Comparison of ENCODE assay signal across 21 cellular contexts in the genomic region with DNA sequence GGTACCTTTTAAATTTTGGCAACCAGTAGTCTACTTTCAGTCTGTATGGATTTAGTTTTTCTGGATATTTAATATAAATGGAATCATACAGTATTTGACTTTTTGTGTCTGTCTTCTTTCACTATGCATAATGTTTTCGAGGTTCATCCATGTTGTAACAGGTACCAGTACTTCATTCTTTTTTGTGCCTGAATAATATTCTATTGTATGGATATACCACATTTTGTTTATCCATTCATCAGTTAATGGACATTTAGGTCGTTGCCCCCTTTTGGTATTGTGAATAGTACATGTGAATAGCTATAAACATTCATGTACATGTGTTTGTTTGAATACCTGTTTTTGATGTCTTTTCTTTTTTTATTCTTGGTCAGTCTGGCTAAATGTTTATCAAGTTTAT. TPM values are rescaled to one million over a fixed set of nuclear protein-coding genes. Genes with fewer than 3 reads are reported as not detected.
A peak's percentile ranks its signal among the peaks of the same experiment; 100 is the strongest.
DNase-seq lines count a peak whose midpoint lies in the region; ATAC-seq, FAIRE-seq and TF ChIP-seq lines count a peak whose summit lies in the region.
"Had no signal": no experiment of that assay in that cellular context is flagged by ENCODE, and none has a peak within 500 bp of the region (broad histone marks: within the 10 kb centered on the region; RNA-seq: fewer than 3 reads in every experiment).

No MANE protein-coding gene starts in this region.

- peaks cover 19% of the 10 kb centered on the region for H3K27me3 Mint-ChIP-seq in endodermal cell (ENCODE audit: insufficient read depth)
- H3K27me3 Mint-ChIP-seq in stimulated activated naive B cell treated with anti-CD40 and anti-IgM and Interleukin-4, amounts not matched to agents 10 μg/mL and 1 μg/mL and 100 μg/mL, for 72 hours: peaks cover 13 to 25% of the 10 kb centered on the region in 2 donors

- no peak overlapping the region for H3K4me3 Mint-ChIP-seq in endodermal cell
- no peak overlapping the region for H3K4me3 Mint-ChIP-seq in stimulated activated naive B cell treated with anti-CD40 and anti-IgM and Interleukin-4, amounts not matched to agents 10 μg/mL and 1 μg/mL and 100 μg/mL, for 72 hours
- H3K4me3 Mint-ChIP-seq: CD4-positive, alpha-beta memory T cell had no signal

- no peak for TF ChIP-seq EP300 in SK-N-SH (IDR thresholded peaks at IDR 0.05; ENCODE audit: borderline replicate concordance in 1 of 2, low read depth in 1 of 2, low read length in 1 of 2)

- no peak overlapping the region for H3K27ac ChIP-seq in SK-N-SH (ENCODE audit: low read depth in 2 of 2, low read length in 1 of 2)
- H3K27ac ChIP-seq in endodermal cell (ENCODE audit: low read depth, low read length): no peak overlapping the region
- H3K27ac ChIP-seq in small intestine (ENCODE audit: low read depth in 1 of 2, low read length in 1 of 2): no peak overlapping the region
- H3K27ac ChIP-seq: 22Rv1 had no signal

- no peak for DNase-seq in SK-N-SH
- no peak for DNase-seq in endodermal cell
- no peak for DNase-seq in small intestine
- no peak for DNase-seq in stimulated activated naive B cell treated with anti-CD40 and anti-IgM and Interleukin-4, amounts not matched to agents 10 μg/mL and 1 μg/mL and 100 μg/mL, for 72 hours
- DNase-seq in NK-92 treated with Interleukin-12 subunit alpha and Interleukin-12 subunit beta, amount 100 ng/mL, for 24 hours (lab: John Stamatoyannopoulos, UW): no peak
- DNase-seq: ACHN; C1 segment of cervical spinal cord; Calu3; CD4-positive, alpha-beta memory T cell; COR-L47; DMS53; DMS79 treated with DMSO at 0.1 percent for 48 hours; GF-D8; GOT3; H7; HCEC 1CT had no signal

- no peaks in the 10 kb centered on the region for H3K4me1 ChIP-seq in SK-N-SH (ENCODE audit: control insufficient read depth in 1 of 2, insufficient read depth in 2 of 2, low read depth in 1 of 2, low read length in 1 of 2)
- no peaks in the 10 kb centered on the region for H3K4me1 ChIP-seq in endodermal cell (ENCODE audit: control insufficient read depth, insufficient read depth, low read length)
- no peaks in the 10 kb centered on the region for H3K4me1 ChIP-seq in small intestine (ENCODE audit: control insufficient read depth in 2 of 2, insufficient read depth in 1 of 2, low read depth in 1 of 2, low read length in 1 of 2)

- no peak overlapping the region for H2AFZ ChIP-seq in SK-N-SH (ENCODE audit: low read depth)

- TF ChIP-seq CTCF in SK-N-SH (IDR thresholded peaks at IDR 0.05): no peak
- TF ChIP-seq CTCF in endodermal cell (conservative IDR thresholded peaks at IDR 0.05): no peak

- no peak for TF ChIP-seq RAD21 in SK-N-SH (IDR thresholded peaks at IDR 0.05; ENCODE audit: low read length)

- no peak overlapping the region for H3K4me3 ChIP-seq in SK-N-SH (ENCODE audit: low read depth in 2 of 2, low read length in 1 of 2)
- peak overlapping the region; percentile 72 for H3K4me3 ChIP-seq in endodermal cell (ENCODE audit: low read length)
- no peak overlapping the region for H3K4me3 ChIP-seq in small intestine (ENCODE audit: low read depth in 1 of 2, low read length in 2 of 2)

- H3K27ac Mint-ChIP-seq in endodermal cell: no peak overlapping the region
- no peak overlapping the region for H3K27ac Mint-ChIP-seq in stimulated activated naive B cell treated with anti-CD40 and anti-IgM and Interleukin-4, amounts not matched to agents 10 μg/mL and 1 μg/mL and 100 μg/mL, for 72 hours
- H3K27ac Mint-ChIP-seq: CD4-positive, alpha-beta memory T cell had no signal

- POLR2A ChIA-PET in SK-N-SH (lab: Yijun Ruan, JAX): no interaction called here

- H3K36me3 ChIP-seq in SK-N-SH (replicated peaks in 1 of 2; ENCODE audit: control insufficient read depth in 1 of 2, insufficient read depth in 2 of 2, low read length in 1 of 2) (no peaks in the 10 kb centered on the region), endodermal cell (ENCODE audit: control insufficient read depth, insufficient read depth, low read length) (no peaks in the 10 kb centered on the region), small intestine (ENCODE audit: control insufficient read depth in 2 of 2, insufficient read depth in 2 of 2, low read length in 2 of 2) (no peaks in the 10 kb centered on the region)

- H3K27me3 ChIP-seq in SK-N-SH (ENCODE audit: insufficient read depth) (no peaks in the 10 kb centered on the region; the same call in 1 of the 2 replicates), endodermal cell (ENCODE audit: control insufficient read depth, insufficient read depth, low read length, poor library complexity, severe bottlenecking) (no peaks in the 10 kb centered on the region), small intestine (ENCODE audit: control insufficient read depth in 2 of 2, insufficient read depth in 2 of 2, low read length in 2 of 2) (peaks cover 0 to 1% of the 10 kb centered on the region in 2 donors)

- peaks cover 26% of the 10 kb centered on the region for H3K9me3 Mint-ChIP-seq in endodermal cell
- peaks cover 7 to 11% of the 10 kb centered on the region in 2 donors for H3K9me3 Mint-ChIP-seq in stimulated activated naive B cell treated with anti-CD40 and anti-IgM and Interleukin-4, amounts not matched to agents 10 μg/mL and 1 μg/mL and 100 μg/mL, for 72 hours

- H3F3A ChIP-seq in SK-N-SH (replicated peaks; ENCODE audit: insufficient read depth): no peaks in the 10 kb centered on the region

- no peaks in the 10 kb centered on the region for H3K9me2 ChIP-seq in SK-N-SH

- H3K4me1 Mint-ChIP-seq in endodermal cell: peaks cover 25% of the 10 kb centered on the region
- H3K4me1 Mint-ChIP-seq in stimulated activated naive B cell treated with anti-CD40 and anti-IgM and Interleukin-4, amounts not matched to agents 10 μg/mL and 1 μg/mL and 100 μg/mL, for 72 hours: peaks cover 0 to 6% of the 10 kb centered on the region in 2 donors

- H3K4me2 ChIP-seq in SK-N-SH: no peak overlapping the region

- CTCF ChIA-PET in SK-N-SH (lab: Yijun Ruan, JAX): no interaction called here

- peak; percentile 5 for FAIRE-seq in small intestine (lab: Jason Lieb, UNC)
- FAIRE-seq: A204.1, GM12891, GM18507 had no signal

- H3K79me2 ChIP-seq in SK-N-SH (ENCODE audit: insufficient read depth): no peaks in the 10 kb centered on the region

- no peak for ATAC-seq in SK-N-SH treated with all-trans-retinoic acid at 6 μM for 48 hours
- no peak for ATAC-seq in stimulated activated naive B cell treated with anti-CD40 and anti-IgM and Interleukin-4, amounts not matched to agents 10 μg/mL and 1 μg/mL and 100 μg/mL, for 72 hours (replicated peaks)

- peaks cover 6% of the 10 kb centered on the region for H3K36me3 Mint-ChIP-seq in endodermal cell (ENCODE audit: low read depth)
- H3K36me3 Mint-ChIP-seq in stimulated activated naive B cell treated with anti-CD40 and anti-IgM and Interleukin-4, amounts not matched to agents 10 μg/mL and 1 μg/mL and 100 μg/mL, for 72 hours: peaks cover 0 to 4% of the 10 kb centered on the region in 2 donors
- H3K36me3 Mint-ChIP-seq: CD4-positive, alpha-beta memory T cell had no signal

- 0 out of 2 replicates have a peak, but pooled peaks cover 9% of the 10 kb centered on the region for H3K9me3 ChIP-seq in SK-N-SH
- peaks cover 37% of the 10 kb centered on the region for H3K9me3 ChIP-seq in endodermal cell (ENCODE audit: control insufficient read depth, low read length)
- H3K9me3 ChIP-seq in small intestine (ENCODE audit: control insufficient read depth, low read depth): no peaks in the 10 kb centered on the region

- H4K20me1 ChIP-seq in SK-N-SH (ENCODE audit: insufficient read depth): no peaks in the 10 kb centered on the region

- H3K9ac ChIP-seq in SK-N-SH (no peak overlapping the region), endodermal cell (ENCODE audit: extremely low read depth, low read length, poor library complexity, severe bottlenecking) (no peak overlapping the region)

- WGBS in SK-N-SH (ENCODE audit: low lambda C conversion rate): 9% methylated on average over 2 of the region's 2 CpGs
- 90% methylated on average over 2 of the region's 2 CpGs; no CpG with 5 or more reads in 1 of the 2 experiments for WGBS in endodermal cell (ENCODE audit: insufficient coverage in 1 of 2, insufficient read length in 1 of 2), 2 experiments
- 58 to 69% (median 67%) methylated on average over 2 of the region's 2 CpGs for WGBS in small intestine, 3 donors

TF ChIP-seq in SK-N-SH treated with all-trans-retinoic acid at 6 μM for 48 hours, 23 proteins besides CTCF, POLR2A, EP300 and RAD21:
- TF ChIP-seq ZNF8 (CRISPR knock-in tag; IDR thresholded peaks at IDR 0.05) (peak; percentile 96), BACH2 (CRISPR knock-in tag; IDR thresholded peaks at IDR 0.05; ENCODE audit: borderline replicate concordance) (no peak)

TF ChIP-seq in SK-N-SH, 30 proteins besides CTCF, POLR2A, EP300 and RAD21 (continues in another document):
- TF ChIP-seq SMC3 (IDR thresholded peaks at IDR 0.05; ENCODE audit: low read depth, low read length) (no peak), TEAD4 (IDR thresholded peaks at IDR 0.05; ENCODE audit: borderline replicate concordance, insufficient read depth) (no peak), ZBTB33 (IDR thresholded peaks at IDR 0.05; ENCODE audit: borderline replicate concordance, low read depth) (no peak), RFX5 (IDR thresholded peaks at IDR 0.05; ENCODE audit: low read length) (no peak)
- TF ChIP-seq, protein P1, sequence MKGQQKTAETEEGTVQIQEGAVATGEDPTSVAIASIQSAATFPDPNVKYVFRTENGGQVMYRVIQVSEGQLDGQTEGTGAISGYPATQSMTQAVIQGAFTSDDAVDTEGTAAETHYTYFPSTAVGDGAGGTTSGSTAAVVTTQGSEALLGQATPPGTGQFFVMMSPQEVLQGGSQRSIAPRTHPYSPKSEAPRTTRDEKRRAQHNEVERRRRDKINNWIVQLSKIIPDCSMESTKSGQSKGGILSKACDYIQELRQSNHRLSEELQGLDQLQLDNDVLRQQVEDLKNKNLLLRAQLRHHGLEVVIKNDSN (IDR thresholded peaks at IDR 0.05; ENCODE audit: borderline replicate concordance, low read depth): no peak

RNA-seq across cellular contexts. Expression of gene TBCA, which starts 19.1 kb away (rescaled TPM):
- polyA plus RNA-seq in SK-N-SH (2012; rRNA removed) (142 and 199 TPM in 2 replicates), small intestine (100 to 1,000 TPM; 198 to 223 (median 218) TPM)
- 233 and 412 TPM in 2 replicates for polyA plus RNA-seq in SK-N-SH (2012; cell fraction: cytosol; rRNA removed)
- 49.2 and 52.3 TPM in 2 replicates for polyA plus RNA-seq in SK-N-SH (2012; cell fraction: nucleus; rRNA removed)
- 100 to 1,000 TPM; 415 to 454 TPM for total RNA-seq in endodermal cell
- 247 TPM for polyA plus RNA-seq in endodermal cell (2013, experiment 1 of 2)
- polyA plus RNA-seq in endodermal cell (2013, experiment 2 of 2): 251 TPM
